Comparison of ENCODE assay signal across 8 cellular contexts in genomic region chr3:101603184-101603583, GRCh38.
"Had no signal": no experiment of that assay in that cellular context is flagged by ENCODE, and none has a peak within 500 bp of the region (broad histone marks: within the 10 kb centered on the region; RNA-seq: fewer than 3 reads in every experiment).

No MANE protein-coding gene starts in this region.

- DNase-seq: GM23248, GOT3, H7, HFFc6 had no signal

- H3K9me3 Mint-ChIP-seq: HFFc6, IgD-negative memory B cell had no signal

- H3K4me3 Mint-ChIP-seq: HFFc6, IgD-negative memory B cell had no signal

- H3K36me3 Mint-ChIP-seq: IgD-negative memory B cell had no signal

- H3K27me3 Mint-ChIP-seq: IgD-negative memory B cell had no signal

- H3K27ac Mint-ChIP-seq: HFFc6, IgD-negative memory B cell had no signal

- ATAC-seq: HCT116, HepG2 had no signal

- H3K27ac ChIP-seq: GM23248, HL-60 had no signal
